Comparison of ENCODE assay signal across 1 cellular context in the genomic region with DNA sequence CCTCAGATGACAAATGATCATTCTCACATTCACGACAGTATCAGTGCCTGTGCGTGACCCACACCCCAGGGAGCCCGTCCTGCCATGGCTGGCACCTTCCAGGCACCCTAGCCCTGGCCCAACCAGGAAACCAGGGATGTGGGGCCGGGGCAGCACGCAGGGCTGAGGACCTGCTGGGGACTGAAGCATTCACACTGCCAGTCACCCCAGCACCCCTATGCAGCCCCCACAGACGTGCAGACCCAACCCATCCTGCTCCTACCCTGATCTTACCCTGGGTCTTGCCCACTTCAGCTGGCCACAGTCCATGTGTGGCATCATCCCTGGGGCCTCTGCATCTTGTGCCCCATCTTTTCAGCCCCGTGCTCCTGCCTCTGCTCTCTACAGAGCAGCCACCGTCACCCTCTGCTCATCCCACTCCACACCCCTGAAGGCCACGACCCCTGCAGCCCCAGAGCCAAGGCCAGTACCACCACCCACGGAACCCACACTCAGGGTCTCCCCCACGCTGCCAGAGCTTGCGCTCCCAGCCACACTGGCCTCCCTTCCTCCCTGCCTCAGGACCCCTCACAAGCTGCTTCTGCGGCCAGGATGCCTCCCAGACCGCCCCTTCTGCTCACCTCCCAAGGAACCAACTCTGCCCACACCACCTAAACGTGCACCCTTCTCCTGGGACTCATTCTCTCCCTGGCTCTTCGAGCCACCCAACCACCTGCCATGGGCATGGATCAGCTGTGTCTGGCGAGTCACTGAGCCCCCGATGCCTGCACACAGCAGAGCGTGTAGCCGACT.
TF ChIP-seq lines count a peak whose summit lies in the region.

No MANE protein-coding gene starts in this region.

TF ChIP-seq in WTC11, 78 proteins besides CTCF, POLR2A, EP300 and RAD21 (continued from another document):
- TF ChIP-seq, protein P1, sequence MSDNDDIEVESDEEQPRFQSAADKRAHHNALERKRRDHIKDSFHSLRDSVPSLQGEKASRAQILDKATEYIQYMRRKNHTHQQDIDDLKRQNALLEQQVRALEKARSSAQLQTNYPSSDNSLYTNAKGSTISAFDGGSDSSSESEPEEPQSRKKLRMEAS (CRISPR knock-in tag; IDR thresholded peaks at IDR 0.05) = no peak
- TF ChIP-seq, protein P2, sequence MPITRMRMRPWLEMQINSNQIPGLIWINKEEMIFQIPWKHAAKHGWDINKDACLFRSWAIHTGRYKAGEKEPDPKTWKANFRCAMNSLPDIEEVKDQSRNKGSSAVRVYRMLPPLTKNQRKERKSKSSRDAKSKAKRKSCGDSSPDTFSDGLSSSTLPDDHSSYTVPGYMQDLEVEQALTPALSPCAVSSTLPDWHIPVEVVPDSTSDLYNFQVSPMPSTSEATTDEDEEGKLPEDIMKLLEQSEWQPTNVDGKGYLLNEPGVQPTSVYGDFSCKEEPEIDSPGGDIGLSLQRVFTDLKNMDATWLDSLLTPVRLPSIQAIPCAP (CRISPR knock-in tag; IDR thresholded peaks at IDR 0.05) = no peak
- no peak for TF ChIP-seq NR3C1 (CRISPR knock-in tag; conservative IDR thresholded peaks at IDR 0.05; ENCODE audit: low read depth)
- TF ChIP-seq, protein P3, sequence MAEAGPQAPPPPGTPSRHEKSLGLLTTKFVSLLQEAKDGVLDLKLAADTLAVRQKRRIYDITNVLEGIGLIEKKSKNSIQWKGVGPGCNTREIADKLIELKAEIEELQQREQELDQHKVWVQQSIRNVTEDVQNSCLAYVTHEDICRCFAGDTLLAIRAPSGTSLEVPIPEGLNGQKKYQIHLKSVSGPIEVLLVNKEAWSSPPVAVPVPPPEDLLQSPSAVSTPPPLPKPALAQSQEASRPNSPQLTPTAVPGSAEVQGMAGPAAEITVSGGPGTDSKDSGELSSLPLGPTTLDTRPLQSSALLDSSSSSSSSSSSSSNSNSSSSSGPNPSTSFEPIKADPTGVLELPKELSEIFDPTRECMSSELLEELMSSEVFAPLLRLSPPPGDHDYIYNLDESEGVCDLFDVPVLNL (CRISPR knock-in tag; IDR thresholded peaks at IDR 0.05; ENCODE audit: borderline replicate concordance, low read depth) = no peak
- no peak for TF ChIP-seq PRRX2 (CRISPR knock-in tag; IDR thresholded peaks at IDR 0.05)
- no peak for TF ChIP-seq ZNF671 (CRISPR knock-in tag; IDR thresholded peaks at IDR 0.05)
- TF ChIP-seq, protein P4, sequence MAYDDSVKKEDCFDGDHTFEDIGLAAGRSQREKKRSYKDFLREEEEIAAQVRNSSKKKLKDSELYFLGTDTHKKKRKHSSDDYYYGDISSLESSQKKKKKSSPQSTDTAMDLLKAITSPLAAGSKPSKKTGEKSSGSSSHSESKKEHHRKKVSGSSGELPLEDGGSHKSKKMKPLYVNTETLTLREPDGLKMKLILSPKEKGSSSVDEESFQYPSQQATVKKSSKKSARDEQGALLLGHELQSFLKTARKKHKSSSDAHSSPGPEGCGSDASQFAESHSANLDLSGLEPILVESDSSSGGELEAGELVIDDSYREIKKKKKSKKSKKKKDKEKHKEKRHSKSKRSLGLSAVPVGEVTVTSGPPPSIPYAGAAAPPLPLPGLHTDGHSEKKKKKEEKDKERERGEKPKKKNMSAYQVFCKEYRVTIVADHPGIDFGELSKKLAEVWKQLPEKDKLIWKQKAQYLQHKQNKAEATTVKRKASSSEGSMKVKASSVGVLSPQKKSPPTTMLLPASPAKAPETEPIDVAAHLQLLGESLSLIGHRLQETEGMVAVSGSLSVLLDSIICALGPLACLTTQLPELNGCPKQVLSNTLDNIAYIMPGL (CRISPR knock-in tag; IDR thresholded peaks at IDR 0.05) = no peak
- TF ChIP-seq ZNF219 (CRISPR knock-in tag; IDR thresholded peaks at IDR 0.05; ENCODE audit: borderline replicate concordance) = no peak
- no peak for TF ChIP-seq FOXJ3 (CRISPR knock-in tag; IDR thresholded peaks at IDR 0.05; ENCODE audit: borderline replicate concordance)
